Comparison of ENCODE assay signal across 31 cellular contexts in genomic region chr7:111911166-111911961, GRCh38.
"Had no signal": no experiment of that assay in that cellular context is flagged by ENCODE, and none has a peak within 500 bp of the region (broad histone marks: within the 10 kb centered on the region; RNA-seq: fewer than 3 reads in every experiment).

No MANE protein-coding gene starts in this region.

- H3K4me1 Mint-ChIP-seq: activated B cell treated with CpG ODN at 0.5 μM for 24 hours; activated CD8-positive, alpha-beta memory T cell treated with anti-CD3 and anti-CD28 coated beads, Interleukin-2, amount 10 ng/mL, durations not matched to agents 7 days and 5 days; activated naive CD4-positive, alpha-beta T cell treated with anti-CD3 and anti-CD28 coated beads, Interleukin-2, amount 50 U/mL, for 24 hours; activated naive CD8-positive, alpha-beta T cell treated with anti-CD3 and anti-CD28 coated beads, Interleukin-2, amount 50 U/mL, for 24 hours had no signal

- H3K9me3 Mint-ChIP-seq: activated B cell treated with CpG ODN at 0.5 μM for 24 hours; activated naive CD4-positive, alpha-beta T cell treated with anti-CD3 and anti-CD28 coated beads, Interleukin-2, amount 50 U/mL, for 24 hours; activated naive CD8-positive, alpha-beta T cell treated with anti-CD3 and anti-CD28 coated beads, Interleukin-2, amount 50 U/mL, for 24 hours; activated T-helper 2 cell treated with anti-CD3 and anti-CD28 coated beads, Interferon-gamma antibody, Interleukin-2, Interleukin-4, amounts not matched to agents 10 μg/mL and 5 μg/mL and 100 μg/mL, durations not matched to agents 14 hours and 24 hours and 36 hours; effector memory CD8-positive, alpha-beta T cell had no signal

- H3K27ac Mint-ChIP-seq: activated B cell treated with CpG ODN at 0.5 μM for 24 hours; activated CD8-positive, alpha-beta memory T cell treated with anti-CD3 and anti-CD28 coated beads, Interleukin-2, amount 10 ng/mL, durations not matched to agents 7 days and 5 days; activated CD8-positive, alpha-beta T cell treated with anti-CD3 and anti-CD28 coated beads, Interleukin-2, amount 10 ng/mL, durations not matched to agents 7 days and 5 days; activated naive CD4-positive, alpha-beta T cell treated with anti-CD3 and anti-CD28 coated beads, Interleukin-2, amount 50 U/mL, for 24 hours; activated naive CD8-positive, alpha-beta T cell treated with anti-CD3 and anti-CD28 coated beads, Interleukin-2, amount 50 U/mL, for 24 hours; activated T-helper 2 cell treated with anti-CD3 and anti-CD28 coated beads, Interferon-gamma antibody, Interleukin-2, Interleukin-4, amounts not matched to agents 10 μg/mL and 5 μg/mL and 100 μg/mL, durations not matched to agents 14 hours and 24 hours and 36 hours; effector memory CD8-positive, alpha-beta T cell; naive thymus-derived CD4-positive, alpha-beta T cell had no signal

- H3K4me1 ChIP-seq: body of pancreas, suprapubic skin, tibial artery, upper lobe of right lung had no signal

- H3K4me3 ChIP-seq: body of pancreas, cardiac muscle cell, coronary artery, dorsolateral prefrontal cortex, esophagus squamous epithelium, heart right ventricle, left lung, suprapubic skin, tibial artery, upper lobe of right lung had no signal

- H3K27me3 ChIP-seq: body of pancreas, cardiac muscle cell, dorsolateral prefrontal cortex, esophagus squamous epithelium, heart right ventricle, left lung, suprapubic skin, tibial artery, upper lobe of right lung had no signal

- ATAC-seq: activated CD8-positive, alpha-beta memory T cell treated with anti-CD3 and anti-CD28 coated beads, Interleukin-2, amount 10 ng/mL, durations not matched to agents 7 days and 5 days; activated CD8-positive, alpha-beta T cell treated with anti-CD3 and anti-CD28 coated beads, Interleukin-2, amount 10 ng/mL, durations not matched to agents 7 days and 5 days; activated naive CD8-positive, alpha-beta T cell treated with anti-CD3 and anti-CD28 coated beads, Interleukin-2, amount 50 U/mL, for 24 hours; body of pancreas; effector memory CD8-positive, alpha-beta T cell; left lung; naive thymus-derived CD4-positive, alpha-beta T cell; right cardiac atrium; upper lobe of right lung had no signal

- H3K36me3 ChIP-seq: cardiac muscle cell, esophagus squamous epithelium, left lung, suprapubic skin had no signal

- H3K27ac ChIP-seq: body of pancreas, cardiac muscle cell, coronary artery, esophagus squamous epithelium, suprapubic skin, tibial artery, upper lobe of right lung had no signal

- H3K36me3 Mint-ChIP-seq: activated CD8-positive, alpha-beta memory T cell treated with anti-CD3 and anti-CD28 coated beads, Interleukin-2, amount 10 ng/mL, durations not matched to agents 7 days and 5 days; activated naive CD4-positive, alpha-beta T cell treated with anti-CD3 and anti-CD28 coated beads, Interleukin-2, amount 50 U/mL, for 24 hours had no signal

- H3K9me3 ChIP-seq: body of pancreas, esophagus squamous epithelium, left lung, suprapubic skin, tibial artery, upper lobe of right lung had no signal

- H3K27me3 Mint-ChIP-seq: activated B cell treated with CpG ODN at 0.5 μM for 24 hours; activated CD8-positive, alpha-beta memory T cell treated with anti-CD3 and anti-CD28 coated beads, Interleukin-2, amount 10 ng/mL, durations not matched to agents 7 days and 5 days; effector memory CD8-positive, alpha-beta T cell had no signal

- H3K4me3 Mint-ChIP-seq: activated B cell treated with CpG ODN at 0.5 μM for 24 hours; activated CD8-positive, alpha-beta memory T cell treated with anti-CD3 and anti-CD28 coated beads, Interleukin-2, amount 10 ng/mL, durations not matched to agents 7 days and 5 days; activated CD8-positive, alpha-beta T cell treated with anti-CD3 and anti-CD28 coated beads, Interleukin-2, amount 10 ng/mL, durations not matched to agents 7 days and 5 days; activated naive CD4-positive, alpha-beta T cell treated with anti-CD3 and anti-CD28 coated beads, Interleukin-2, amount 50 U/mL, for 24 hours; activated naive CD8-positive, alpha-beta T cell treated with anti-CD3 and anti-CD28 coated beads, Interleukin-2, amount 50 U/mL, for 24 hours; effector memory CD8-positive, alpha-beta T cell; naive thymus-derived CD4-positive, alpha-beta T cell; neural crest cell had no signal

- DNase-seq: activated B cell treated with CpG ODN at 0.5 μM for 24 hours; activated CD4-positive, alpha-beta T cell treated with anti-CD3 and anti-CD28 coated beads, Interleukin-2, amount 50 U/mL, for 1 hour; activated CD8-positive, alpha-beta memory T cell treated with anti-CD3 and anti-CD28 coated beads, Interleukin-2, amount 10 ng/mL, durations not matched to agents 7 days and 5 days; activated CD8-positive, alpha-beta T cell treated with anti-CD3 and anti-CD28 coated beads, Interleukin-2, amount 10 ng/mL, durations not matched to agents 7 days and 5 days; activated naive CD8-positive, alpha-beta T cell treated with anti-CD3 and anti-CD28 coated beads, Interleukin-2, amount 50 U/mL, for 24 hours; activated T-cell treated with anti-CD3 and anti-CD28 coated beads, Interleukin-2, amount 50 U/mL, for 48 hours; amygdala; body of pancreas; cerebellar nuclear complex; dorsolateral prefrontal cortex; effector memory CD8-positive, alpha-beta T cell; esophagus squamous epithelium; foreskin melanocyte; heart right ventricle; left lung; mammary epithelial cell; midbrain; naive thymus-derived CD4-positive, alpha-beta T cell; right cardiac atrium; stimulated activated CD4-positive, alpha-beta T cell treated with anti-CD3 and anti-CD28 coated beads, Interleukin-15, amount 100 ng/mL, for 24 hours; stimulated activated CD4-positive, alpha-beta T cell treated with anti-CD3 and anti-CD28 coated beads, Interleukin-2, amount 100 ng/mL, for 24 hours; stimulated activated naive CD4-positive, alpha-beta T cell; T-helper 2 cell; tibial artery; upper lobe of right lung had no signal
